Comparison of ENCODE assay signal across 1 cellular context in the genomic region with DNA sequence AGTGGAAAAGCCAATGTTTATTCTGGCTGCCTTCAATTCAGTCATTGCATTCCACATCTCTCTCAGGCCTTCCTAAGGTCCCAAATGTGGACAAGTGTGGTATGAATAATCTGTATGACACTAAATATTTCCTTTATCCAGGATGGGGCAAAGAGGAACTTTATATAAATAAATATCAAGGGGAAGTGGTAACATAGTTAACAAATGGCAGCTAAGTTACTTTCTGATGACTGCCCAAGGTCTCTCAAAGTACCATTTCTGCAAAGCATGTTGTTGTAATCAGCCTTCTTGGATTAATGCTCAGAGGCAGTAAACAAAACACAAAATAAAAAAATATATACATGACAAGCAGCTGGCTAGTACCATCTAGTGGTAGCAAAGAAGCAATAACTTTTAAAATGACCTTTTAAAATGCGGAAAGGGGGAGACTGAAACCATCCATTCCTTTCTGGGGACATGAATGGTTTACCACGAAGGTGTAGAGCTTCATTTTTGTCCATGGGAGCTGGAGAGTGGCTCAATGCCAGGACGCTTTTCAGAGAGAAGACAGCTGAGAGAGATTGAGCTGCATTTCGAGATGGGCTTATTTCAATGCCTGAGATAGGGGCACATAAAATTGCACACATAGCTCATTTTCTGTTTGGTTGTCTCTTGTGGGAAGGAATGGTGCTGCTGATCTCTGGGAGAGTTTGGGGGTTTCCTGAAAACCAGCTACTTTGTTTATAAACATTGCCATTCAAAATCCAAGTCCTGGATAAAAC.
TF ChIP-seq lines count a peak whose summit lies in the region.

No MANE protein-coding gene starts in this region.

TF ChIP-seq in liver, 16 proteins besides CTCF, POLR2A, EP300 and RAD21 (continued from another document):
- TF ChIP-seq, protein P1, sequence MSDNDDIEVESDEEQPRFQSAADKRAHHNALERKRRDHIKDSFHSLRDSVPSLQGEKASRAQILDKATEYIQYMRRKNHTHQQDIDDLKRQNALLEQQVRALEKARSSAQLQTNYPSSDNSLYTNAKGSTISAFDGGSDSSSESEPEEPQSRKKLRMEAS (IDR thresholded peaks at IDR 0.05): no peak
- TF ChIP-seq NR2F2 (IDR thresholded peaks at IDR 0.05) (no peak), HNF4G (IDR thresholded peaks at IDR 0.05) (no peak), FOXA2 (IDR thresholded peaks at IDR 0.05) (no peak)
TF ChIP-seq in liver: peak in this region for 0.
